ENCODE assay signal across 8 cellular contexts in the genomic region with DNA sequence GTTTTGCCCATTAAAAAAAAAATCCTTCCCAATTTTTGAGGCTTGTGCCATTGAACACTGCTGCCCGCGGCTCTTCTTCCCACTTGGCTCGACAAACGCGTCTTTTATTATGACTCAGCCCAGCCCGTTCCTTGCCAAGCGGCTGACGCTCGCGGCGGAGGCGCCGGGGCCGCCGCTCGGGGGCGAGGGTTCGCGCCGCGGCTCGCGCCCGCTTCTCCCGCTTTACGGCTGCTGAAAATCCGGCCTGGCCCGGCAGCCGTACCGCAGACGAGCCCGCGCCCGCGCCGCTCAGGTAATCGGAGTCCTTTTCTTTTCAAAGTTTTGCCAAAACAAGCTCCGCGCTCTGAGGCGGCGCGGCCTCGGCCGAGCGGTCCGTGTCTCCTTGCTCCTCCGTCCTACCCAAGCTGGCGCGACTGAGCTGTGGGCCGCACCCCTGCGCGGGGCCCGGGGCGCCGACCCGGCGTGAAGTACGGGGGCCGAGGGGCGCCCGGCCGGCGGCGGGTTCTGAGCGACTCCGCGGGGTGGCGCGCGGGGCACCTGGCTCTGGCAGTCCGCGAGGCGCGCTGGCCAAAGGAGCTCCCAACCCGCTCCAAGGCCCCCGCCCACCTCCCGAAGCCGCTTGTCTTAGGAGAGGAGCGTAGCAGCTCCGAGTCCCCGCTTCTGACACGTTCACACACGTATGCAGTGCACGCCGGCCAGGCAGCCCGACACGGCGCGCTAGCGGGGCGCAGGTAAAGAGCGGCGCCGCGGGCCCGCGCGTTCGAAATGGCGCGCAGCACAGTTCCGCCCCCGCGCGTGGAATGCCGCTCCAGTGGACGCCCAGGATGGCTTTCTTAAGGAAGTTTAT.
DNase-seq lines count a peak whose midpoint lies in the region; ATAC-seq and TF ChIP-seq lines count a peak whose summit lies in the region.

No MANE protein-coding gene starts in this region.

- peak; percentile 73 for ATAC-seq in GM21423 (IDR thresholded peaks at IDR 0.05; ENCODE audit: unreplicated experiment)
- no peak for ATAC-seq in activated T-helper 17 cell treated with anti-CD3 and anti-CD28 coated beads, Interleukin-2, amount 50 U/mL, for 72 hours (replicated peaks)

- no peaks in the 10 kb centered on the region for H3K9me3 ChIP-seq in stomach

- H3K4me1 Mint-ChIP-seq in activated T-helper 17 cell treated with anti-CD3 and anti-CD28 coated beads, Interleukin-2, amount 50 U/mL, for 72 hours, result no peaks in the 10 kb centered on the region
- H3K4me1 Mint-ChIP-seq in nephron, result peaks cover 22% of the 10 kb centered on the region

- H3K9me3 Mint-ChIP-seq in activated T-helper 17 cell treated with anti-CD3 and anti-CD28 coated beads, Interleukin-2, amount 50 U/mL, for 72 hours, result no peaks in the 10 kb centered on the region
- no peaks in the 10 kb centered on the region for H3K9me3 Mint-ChIP-seq in nephron

- no peak for TF ChIP-seq EP300 in stomach (IDR thresholded peaks at IDR 0.05)

- TF ChIP-seq CTCF in foreskin fibroblast (IDR thresholded peaks at IDR 0.05; ENCODE audit: low read depth, low read length), result no peak
- peak in 1 of 3 experiments; percentile 25 for TF ChIP-seq CTCF in nephron (IDR thresholded peaks at IDR 0.05; ENCODE audit: unreplicated experiment in 3 of 3)
- peak in 1 of 7 experiments; percentile 9 for TF ChIP-seq CTCF in stomach (IDR thresholded peaks at IDR 0.05)

- no peak for TF ChIP-seq POLR2A in stomach (IDR thresholded peaks at IDR 0.05)

- DNase-seq in Caki2 (ENCODE audit: low read depth), result peak; percentile 97
- DNase-seq in HUDEP-2 (lab: John Stamatoyannopoulos, UW; ENCODE audit: unreplicated experiment in 76 of 76), result peak in 57 of 76 experiments; percentile 1 to 58 (median 27)
- DNase-seq in NOMO-1 treated with DMSO at 0.1 percent for 48 hours (lab: John Stamatoyannopoulos, UW; ENCODE audit: unreplicated experiment), result peak; percentile 84
- peak; percentile 92 to 97 for DNase-seq in foreskin fibroblast
- DNase-seq in stomach, result peak; percentile 84

- H3K27me3 ChIP-seq in stomach, result peaks cover 0 to 5% (median 0%) of the 10 kb centered on the region in 3 donors

- H3K27ac ChIP-seq in stomach, result peak overlapping the region; percentile 93 to 100 (median 95)

- peak overlapping the region; percentile 68 to 81 for H3K4me3 ChIP-seq in foreskin fibroblast (ENCODE audit: low read depth in 1 of 2, low read length in 2 of 2)
- peak overlapping the region; percentile 58 to 70 (median 64) for H3K4me3 ChIP-seq in stomach

- 0 to 1% (median 1%) methylated on average over 43 to 107 of the region's 107 CpGs for WGBS in stomach, 5 donors

- H3K4me1 ChIP-seq in stomach, result peaks cover 0 to 36% (median 18%) of the 10 kb centered on the region in 4 donors

- H3K36me3 Mint-ChIP-seq in activated T-helper 17 cell treated with anti-CD3 and anti-CD28 coated beads, Interleukin-2, amount 50 U/mL, for 72 hours (ENCODE audit: low read depth), result no peaks in the 10 kb centered on the region
- H3K36me3 Mint-ChIP-seq in nephron (ENCODE audit: low read depth), result no peaks in the 10 kb centered on the region

- no peak overlapping the region for H3K27ac Mint-ChIP-seq in activated T-helper 17 cell treated with anti-CD3 and anti-CD28 coated beads, Interleukin-2, amount 50 U/mL, for 72 hours
- peak overlapping the region in 2 of 3 experiments; percentile 94 to 98 for H3K27ac Mint-ChIP-seq in nephron

- H3K36me3 ChIP-seq in stomach, result no peaks in the 10 kb centered on the region

- peaks cover 19% of the 10 kb centered on the region for H3K27me3 Mint-ChIP-seq in activated T-helper 17 cell treated with anti-CD3 and anti-CD28 coated beads, Interleukin-2, amount 50 U/mL, for 72 hours
- no peaks in the 10 kb centered on the region for H3K27me3 Mint-ChIP-seq in nephron (ENCODE audit: low read depth)

- H3K4me3 Mint-ChIP-seq in activated T-helper 17 cell treated with anti-CD3 and anti-CD28 coated beads, Interleukin-2, amount 50 U/mL, for 72 hours, result peak overlapping the region; percentile 71
- H3K4me3 Mint-ChIP-seq in nephron, result peak overlapping the region; percentile 88 to 90 (median 88)

- intact Hi-C loops in stomach (cut with DNase I; ENCODE audit: low total_unique reads), result no loop called here

- in situ Hi-C loops in Caki2 (cut with HindIII; ENCODE audit: low pct_unique_long_range_greater_than_20kb, low sequenced_read_pairs), result no loop called here

Comparison
In these comparisons a context has a peak if more than half of its experiments do, and no peak if none do; other contexts are left out.
1. DNase-seq: peak in every context shown above with its lines; median percentile 97 in Caki2; 94 in foreskin fibroblast; 84 in NOMO-1 treated with DMSO at 0.1 percent for 48 hours; 84 in stomach; 27 in HUDEP-2.